Comparison of ENCODE assay signal across 12 cellular contexts in genomic region chr3:16069149-16069922, GRCh38.
DNase-seq lines count a peak whose midpoint lies in the region; ATAC-seq and TF ChIP-seq lines count a peak whose summit lies in the region.
"Had no signal": no experiment of that assay in that cellular context is flagged by ENCODE, and none has a peak within 500 bp of the region (broad histone marks: within the 10 kb centered on the region; RNA-seq: fewer than 3 reads in every experiment).

No MANE protein-coding gene starts in this region.

- peaks cover 62% of the 10 kb centered on the region for H3K4me1 Mint-ChIP-seq in chondrocyte (ENCODE audit: low read depth)
- no peaks in the 10 kb centered on the region for H3K4me1 Mint-ChIP-seq in activated CD4-positive, alpha-beta T cell treated with anti-CD3 and anti-CD28 coated beads for 36 hours
- H3K4me1 Mint-ChIP-seq: activated B cell treated with CpG ODN at 0.5 μM for 24 hours, endodermal cell had no signal

- DNase-seq in AG20443 (ENCODE audit: low spot score) = peak; percentile 42
- peak; percentile 69 for DNase-seq in NCI-H2029 (lab: John Stamatoyannopoulos, UW)
- DNase-seq in chondrocyte (ENCODE audit: low spot score) = no peak
- peak; percentile 52 for DNase-seq in myocyte (ENCODE audit: low read depth)
- DNase-seq in psoas muscle = no peak
- no peak for DNase-seq in activated CD4-positive, alpha-beta T cell treated with anti-CD3 and anti-CD28 coated beads for 36 hours
- no peak for DNase-seq in NCI-H345 treated with DMSO at 0.1 percent for 48 hours (lab: John Stamatoyannopoulos, UW; ENCODE audit: unreplicated experiment)
- DNase-seq: activated B cell treated with CpG ODN at 0.5 μM for 24 hours, activated gamma-delta T cell treated with Interleukin-2 at 50 U/mL for 16 hours, endodermal cell had no signal

- CTCF ChIA-PET in activated CD4-positive, alpha-beta T cell treated with anti-CD3 and anti-CD28 coated beads for 36 hours (lab: Charles Lee) = interaction anchor here (0.6 kb wide), 1 partner anchor 179 kb away, joined by 3 read pairs; no protein-coding TSS in a partner anchor

- no peaks in the 10 kb centered on the region for H3K36me3 Mint-ChIP-seq in chondrocyte (ENCODE audit: low read depth)
- H3K36me3 Mint-ChIP-seq in activated CD4-positive, alpha-beta T cell treated with anti-CD3 and anti-CD28 coated beads for 36 hours (ENCODE audit: low read depth) = no peaks in the 10 kb centered on the region
- H3K36me3 Mint-ChIP-seq: CD14-positive monocyte had no signal

- H3K27ac Mint-ChIP-seq in chondrocyte (ENCODE audit: unreplicated experiment) = peak overlapping the region; percentile 30
- H3K27ac Mint-ChIP-seq in activated CD4-positive, alpha-beta T cell treated with anti-CD3 and anti-CD28 coated beads for 36 hours = no peak overlapping the region
- H3K27ac Mint-ChIP-seq: activated B cell treated with CpG ODN at 0.5 μM for 24 hours, CD14-positive monocyte, endodermal cell had no signal

- no peaks in the 10 kb centered on the region for H3K36me3 ChIP-seq in psoas muscle (ENCODE audit: insufficient read depth in 1 of 2, low read depth in 1 of 2)

- POLR2A ChIA-PET in activated CD4-positive, alpha-beta T cell treated with anti-CD3 and anti-CD28 coated beads for 36 hours (lab: Charles Lee) = no interaction called here

- 89 to 93% (median 93%) methylated on average over 6 of the region's 6 CpGs for WGBS in psoas muscle, 3 donors

- intact Hi-C loops in psoas muscle (cut with DNase I) = no loop called here
- intact Hi-C loops in activated CD4-positive, alpha-beta T cell treated with anti-CD3 and anti-CD28 coated beads for 36 hours (cut with DNase I, micrococcal nuclease) = no loop called here

- ATAC-seq in psoas muscle (no peak), GM19452 (IDR thresholded peaks at IDR 0.05; ENCODE audit: unreplicated experiment) (no peak)
- no peak for ATAC-seq in activated CD4-positive, alpha-beta T cell treated with anti-CD3 and anti-CD28 coated beads for 36 hours

- peaks cover 18% of the 10 kb centered on the region for H3K4me1 ChIP-seq in psoas muscle

- no peaks in the 10 kb centered on the region for H3K27me3 Mint-ChIP-seq in chondrocyte (ENCODE audit: low read depth)
- H3K27me3 Mint-ChIP-seq in activated CD4-positive, alpha-beta T cell treated with anti-CD3 and anti-CD28 coated beads for 36 hours = no peaks in the 10 kb centered on the region

- H3K4me3 ChIP-seq in psoas muscle = no peak overlapping the region

- H3K4me3 Mint-ChIP-seq in chondrocyte (ENCODE audit: unreplicated experiment) = no peak overlapping the region
- H3K4me3 Mint-ChIP-seq in activated CD4-positive, alpha-beta T cell treated with anti-CD3 and anti-CD28 coated beads for 36 hours = no peak overlapping the region
- H3K4me3 Mint-ChIP-seq: activated B cell treated with CpG ODN at 0.5 μM for 24 hours, CD14-positive monocyte, endodermal cell had no signal

- no peaks in the 10 kb centered on the region for H3K9me3 ChIP-seq in psoas muscle

- H3K9me3 Mint-ChIP-seq in chondrocyte (ENCODE audit: low read depth) = no peaks in the 10 kb centered on the region
- H3K9me3 Mint-ChIP-seq in activated CD4-positive, alpha-beta T cell treated with anti-CD3 and anti-CD28 coated beads for 36 hours (ENCODE audit: low read depth) = peaks cover 3% of the 10 kb centered on the region
- H3K9me3 Mint-ChIP-seq: endodermal cell had no signal

- TF ChIP-seq CTCF in chondrocyte (IDR thresholded peaks at IDR 0.05) (no peak), psoas muscle (IDR thresholded peaks at IDR 0.05) (no peak)

- no peaks in the 10 kb centered on the region for H3K27me3 ChIP-seq in psoas muscle (ENCODE audit: insufficient read depth in 3 of 3, low read length in 2 of 3)

- no peak overlapping the region for H3K27ac ChIP-seq in psoas muscle

Comparison
In these comparisons a context has a peak if more than half of its experiments do, and no peak if none do; other contexts are left out.
1. DNase-seq: peak in AG20443 (single experiment), NCI-H2029 (single experiment) and myocyte (single experiment); none in chondrocyte (single experiment), psoas muscle (0 of 2), activated CD4-positive, alpha-beta T cell treated with anti-CD3 and anti-CD28 coated beads for 36 hours (single experiment) and NCI-H345 treated with DMSO at 0.1 percent for 48 hours (single experiment).